ENCODE assay signal across 14 cellular contexts in genomic region chr4:130368668-130369067, GRCh38.
DNase-seq lines count a peak whose midpoint lies in the region; ATAC-seq, FAIRE-seq and TF ChIP-seq lines count a peak whose summit lies in the region.
"Had no signal": no experiment of that assay in that cellular context is flagged by ENCODE, and none has a peak within 500 bp of the region (broad histone marks: within the 10 kb centered on the region; RNA-seq: fewer than 3 reads in every experiment).

No MANE protein-coding gene starts in this region.

- no peaks in the 10 kb centered on the region for H3K36me3 ChIP-seq in heart right ventricle
- H3K36me3 ChIP-seq: BE2C had no signal

- no peaks in the 10 kb centered on the region for H3K4me1 ChIP-seq in heart right ventricle
- H3K4me1 ChIP-seq: BE2C had no signal

- no peaks in the 10 kb centered on the region for H3K27me3 ChIP-seq in heart right ventricle
- H3K27me3 ChIP-seq: BE2C had no signal

- TF ChIP-seq CTCF in heart right ventricle (IDR thresholded peaks at IDR 0.05): no peak

- FAIRE-seq in frontal cortex (lab: Jason Lieb, UNC): peak; percentile 39
- FAIRE-seq: A204.1, GM18507 had no signal

- DNase-seq in NCI-H748 (lab: John Stamatoyannopoulos, UW; ENCODE audit: unreplicated experiment) (peak; percentile 19), NCI-H748 treated with DMSO at 0.1 percent for 48 hours (lab: John Stamatoyannopoulos, UW) (no peak), DMS53 treated with DMSO at 0.1 percent for 48 hours (lab: John Stamatoyannopoulos, UW; ENCODE audit: unreplicated experiment) (peak; percentile 75), NCI-H2029 (lab: John Stamatoyannopoulos, UW) (peak; percentile 21), frontal cortex (ENCODE audit: low spot score in 2 of 2) (no peak), NCI-H146 (lab: John Stamatoyannopoulos, UW) (no peak), heart right ventricle (no peak)
- DNase-seq: BE2C; CD4-positive, alpha-beta memory T cell; HCEC 1CT had no signal

- no peak for ATAC-seq in heart right ventricle

- no peak overlapping the region for H3K4me3 ChIP-seq in heart right ventricle

- H3K27ac ChIP-seq in heart right ventricle: no peak overlapping the region
- H3K27ac ChIP-seq: C4-2B, HL-60 had no signal

- no peaks in the 10 kb centered on the region for H3K9me3 ChIP-seq in heart right ventricle
- H3K9me3 ChIP-seq: BE2C had no signal

- intact Hi-C loops in heart right ventricle (cut with DNase I): no loop called here

Comparison
In these comparisons a context has a peak if more than half of its experiments do, and no peak if none do; other contexts are left out.
1. DNase-seq: peak in NCI-H748 (single experiment), DMS53 treated with DMSO at 0.1 percent for 48 hours (single experiment) and NCI-H2029 (single experiment); none in NCI-H748 treated with DMSO at 0.1 percent for 48 hours (single experiment), frontal cortex (0 of 2), NCI-H146 (single experiment) and heart right ventricle (0 of 2).